In the genomic region with DNA sequence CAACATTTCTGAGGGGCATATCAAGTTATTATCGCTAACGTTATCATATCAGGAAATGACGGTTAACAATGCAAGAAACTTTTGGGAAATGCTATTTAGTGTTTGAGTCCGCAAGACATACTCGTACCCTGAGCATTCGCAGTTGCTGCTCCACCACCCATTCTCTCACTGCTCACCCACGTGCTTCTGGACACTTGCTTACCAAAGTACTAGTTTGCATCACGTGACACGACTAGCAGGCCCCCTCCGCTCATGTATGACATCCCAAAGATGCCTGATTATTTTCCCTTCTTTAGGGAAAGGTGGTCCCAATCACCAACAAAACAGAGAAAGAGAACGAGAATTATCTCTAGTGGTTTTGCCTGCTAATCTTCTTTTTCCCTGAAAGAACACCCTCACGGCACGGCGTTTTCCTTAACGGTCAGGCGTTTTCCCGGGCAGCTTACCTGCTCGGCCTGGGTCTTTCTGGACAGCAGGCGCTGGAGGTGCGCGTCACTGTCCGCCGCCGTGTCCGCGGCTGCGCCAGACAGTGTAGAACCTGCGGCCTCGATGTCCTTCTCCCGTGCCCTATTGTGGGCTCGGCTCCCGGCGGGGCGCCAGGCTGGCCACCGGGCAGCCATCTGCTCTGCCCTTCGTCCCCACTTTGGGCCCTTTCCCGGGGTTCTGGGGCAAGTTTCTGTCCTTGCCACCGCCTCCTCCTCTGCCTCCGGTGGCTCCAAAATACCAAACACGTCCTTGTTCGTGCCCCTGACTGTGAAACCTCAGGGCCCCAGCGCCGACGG, we compare ENCODE assay signal across 8 cellular contexts. TPM values are rescaled to one million over a fixed set of nuclear protein-coding genes. Genes with fewer than 3 reads are reported as not detected.
DNase-seq lines count a peak whose midpoint lies in the region; ATAC-seq and TF ChIP-seq lines count a peak whose summit lies in the region.

A gene (plus strand): TSS at position 492 of the 782 bp plus-strand sequence. CDS start 58 bp downstream, at position 550.

- POLR2A ChIA-PET in AG04449 (lab: Yijun Ruan, JAX) (no interaction called here), activated B cell treated with CpG ODN at 0.5 μM for 24 hours (lab: Charles Lee) (interaction anchor here (0.5 to 1.9 kb wide), 14 partner anchors 9 to 1220 kb away, joined by 3 to 12 read pairs (median 4); a partner anchor contains a TSS)

- WGBS in smooth muscle cell (ENCODE audit: low lambda C conversion rate): under 1% methylated on average over 44 of the region's 44 CpGs

- intact Hi-C loops in activated B cell treated with CpG ODN at 0.5 μM for 24 hours (cut with micrococcal nuclease): loop anchor here (1.0 to 10.0 kb wide), 9 partner anchors 42 to 653 kb away; a partner anchor contains a TSS

- peak within 1 kb of the TSS; percentile 100 for H3K27ac Mint-ChIP-seq in activated B cell treated with CpG ODN at 0.5 μM for 24 hours

- CTCF ChIA-PET in AG04449 (lab: Yijun Ruan, JAX) (interaction anchor here (1.4 kb wide), 1 partner anchor 175 kb away, joined by 4 read pairs; no protein-coding TSS in a partner anchor), activated B cell treated with CpG ODN at 0.5 μM for 24 hours (lab: Charles Lee) (no interaction called here)

- peaks cover 9% of the 10 kb centered on the region for H3K4me1 ChIP-seq in smooth muscle cell (ENCODE audit: low read depth)

- H3K4me3 ChIP-seq in AG04449 (ENCODE audit: low read depth, low read length): peak within 1 kb of the TSS; percentile 100
- peak within 1 kb of the TSS; percentile 99 for H3K4me3 ChIP-seq in smooth muscle cell

- no peaks in the 10 kb centered on the region for H3K27me3 Mint-ChIP-seq in activated B cell treated with CpG ODN at 0.5 μM for 24 hours

- peaks cover 36% of the 10 kb centered on the region for H3K36me3 Mint-ChIP-seq in activated B cell treated with CpG ODN at 0.5 μM for 24 hours (ENCODE audit: low read depth)

- peak; percentile 71 for ATAC-seq in GM18873 (IDR thresholded peaks at IDR 0.05; ENCODE audit: low FRiP score, unreplicated experiment)
- ATAC-seq in HG03139 (IDR thresholded peaks at IDR 0.05; ENCODE audit: unreplicated experiment): peak; percentile 78
- peak; percentile 87 for ATAC-seq in activated B cell treated with CpG ODN at 0.5 μM for 24 hours (ENCODE audit: low read depth)

- peaks cover 46% of the 10 kb centered on the region for H3K79me2 ChIP-seq in smooth muscle cell (ENCODE audit: low read depth)

- TF ChIP-seq CTCF in AG04449 (IDR thresholded peaks at IDR 0.05; ENCODE audit: insufficient read depth, low read length, missing control alignments): no peak
- no peak for TF ChIP-seq CTCF in activated B cell treated with CpG ODN at 0.5 μM for 24 hours (IDR thresholded peaks at IDR 0.05)
- TF ChIP-seq CTCF in smooth muscle cell (IDR thresholded peaks at IDR 0.05; ENCODE audit: borderline replicate concordance, insufficient read depth, poor library complexity, severe bottlenecking): no peak

- DNase-seq in AG04449 (ENCODE audit: low read depth, low spot score) (peak; percentile 77), NCI-H2227 treated with DMSO at 0.1 percent for 48 hours (lab: John Stamatoyannopoulos, UW) (peak; percentile 88), activated B cell treated with CpG ODN at 0.5 μM for 24 hours (peak; percentile 87), caudate nucleus (lab: John Stamatoyannopoulos, UW) (peak; percentile 72 to 99 (median 90)), iPS-NIHi7 (ENCODE audit: extremely low spot score) (peak; percentile 94), smooth muscle cell (lab: John Stamatoyannopoulos, UW; ENCODE audit: unreplicated experiment) (peak; percentile 64)

- no peaks in the 10 kb centered on the region for H3K36me3 ChIP-seq in smooth muscle cell (ENCODE audit: low read depth)

- no peaks in the 10 kb centered on the region for H3K9me3 ChIP-seq in smooth muscle cell (replicated peaks; ENCODE audit: low read depth)

- H3K9me3 Mint-ChIP-seq in activated B cell treated with CpG ODN at 0.5 μM for 24 hours: no peaks in the 10 kb centered on the region

- peak within 1 kb of the TSS; percentile 100 for H3K9ac ChIP-seq in smooth muscle cell (ENCODE audit: low read depth)

- H3F3A ChIP-seq in smooth muscle cell (ENCODE audit: low read depth): no peaks in the 10 kb centered on the region

- H2AFZ ChIP-seq in smooth muscle cell (ENCODE audit: low read depth): peak within 1 kb of the TSS; percentile 78

- H3K4me3 Mint-ChIP-seq in activated B cell treated with CpG ODN at 0.5 μM for 24 hours: peak within 1 kb of the TSS; percentile 95

- no peaks in the 10 kb centered on the region for H4K20me1 ChIP-seq in smooth muscle cell (ENCODE audit: low read depth)

- H3K27me3 ChIP-seq in smooth muscle cell (ENCODE audit: low read depth): no peaks in the 10 kb centered on the region

- H3K27ac ChIP-seq in caudate nucleus (ENCODE audit: low read depth, low read length) (peak within 1 kb of the TSS; percentile 100), smooth muscle cell (ENCODE audit: low read depth) (peak within 1 kb of the TSS; percentile 96)

- H3K4me1 Mint-ChIP-seq in activated B cell treated with CpG ODN at 0.5 μM for 24 hours: peaks cover 39% of the 10 kb centered on the region

- peak within 1 kb of the TSS; percentile 98 for H3K4me2 ChIP-seq in smooth muscle cell

RNA-seq across cellular contexts. Expression of the gene that starts here (rescaled TPM):
- total RNA-seq in activated B cell treated with CpG ODN at 0.5 μM for 24 hours (38.7 and 49.1 TPM in 2 replicates), smooth muscle cell (21.3 and 32.6 TPM in 2 replicates)
- polyA plus RNA-seq in smooth muscle cell: 20.1 and 21.0 TPM in 2 replicates

Comparison
In these comparisons a context has a peak if more than half of its experiments do, and no peak if none do; other contexts are left out.
1. Peak in every context shown above with its lines: DNase-seq, ATAC-seq, H3K4me3 ChIP-seq and H3K27ac ChIP-seq.